ENCODE assay signal across 17 cellular contexts in the genomic region with DNA sequence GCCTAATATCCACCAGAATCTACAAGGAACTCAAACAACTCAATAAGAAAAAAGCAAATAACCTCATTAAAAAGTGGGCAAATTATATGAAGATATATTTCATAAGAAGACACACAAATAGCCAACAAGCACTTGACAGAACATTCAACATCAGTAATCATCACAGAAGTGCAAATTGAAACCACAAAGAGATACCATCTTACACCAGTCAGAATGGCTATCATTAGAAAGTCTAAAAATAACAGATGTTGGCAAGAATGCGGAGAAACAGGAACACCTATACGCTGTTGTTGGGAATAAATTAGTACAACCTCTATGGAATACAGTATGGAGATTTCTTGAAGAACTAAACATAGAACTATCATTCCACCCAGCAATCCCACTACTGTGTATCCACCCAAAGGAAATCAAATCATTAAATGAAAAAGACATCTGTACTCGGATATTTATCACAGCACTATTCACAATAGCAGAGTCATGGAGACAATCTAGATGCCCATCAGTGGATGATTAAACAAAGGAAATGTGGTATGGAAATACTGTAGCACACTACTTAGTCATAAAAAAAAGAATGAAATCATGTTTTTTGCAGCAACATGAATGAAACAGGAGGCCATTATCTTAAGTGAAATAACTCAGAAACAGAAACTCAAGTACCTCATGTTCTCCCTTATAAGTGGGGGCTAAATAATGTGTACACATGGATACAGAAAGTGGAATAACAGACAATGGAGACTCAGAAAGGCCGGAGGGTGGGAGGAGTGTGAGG.
A peak's percentile ranks its signal among the peaks of the same experiment; 100 is the strongest.
DNase-seq lines count a peak whose midpoint lies in the region; ATAC-seq and TF ChIP-seq lines count a peak whose summit lies in the region.
"Had no signal": no experiment of that assay in that cellular context is flagged by ENCODE, and none has a peak within 500 bp of the region (broad histone marks: within the 10 kb centered on the region; RNA-seq: fewer than 3 reads in every experiment).

No MANE protein-coding gene starts in this region.

- H3K27me3 ChIP-seq in foreskin keratinocyte (no peaks in the 10 kb centered on the region), right cardiac atrium (ENCODE audit: control insufficient read depth, insufficient read depth) (no peaks in the 10 kb centered on the region)
- H3K27me3 ChIP-seq: suprapubic skin had no signal

- intact Hi-C loops in right cardiac atrium (cut with DNase I) = no loop called here

- H3K9me3 ChIP-seq in right cardiac atrium (ENCODE audit: control insufficient read depth, low read length) = no peaks in the 10 kb centered on the region
- H3K9me3 ChIP-seq: suprapubic skin had no signal

- in situ Hi-C loops in KBM-7 (cut with MboI; ENCODE audit: low pct_unique_long_range_greater_than_20kb, low sequenced_read_pairs) = no loop called here

- H3K4me3 ChIP-seq in right cardiac atrium (ENCODE audit: low read length) = no peak overlapping the region
- H3K4me3 ChIP-seq: GM12878, suprapubic skin had no signal

- no peak for TF ChIP-seq CTCF in foreskin keratinocyte (conservative IDR thresholded peaks at IDR 0.05)

- DNase-seq in DMS153 treated with DMSO at 0.1 percent for 48 hours (lab: John Stamatoyannopoulos, UW; ENCODE audit: unreplicated experiment) (peak; percentile 23), KBM-7 (peak; percentile 19), foreskin keratinocyte (peak; percentile 72 to 89), right cardiac atrium (no peak)
- DNase-seq: activated CD4-positive, CD25-positive, alpha-beta regulatory T cell; activated effector memory CD4-positive, alpha-beta T cell treated with Interleukin-2 at 50 U/mL for 16 hours; AML-193; COR-L47; naive B cell; SHP77; stimulated activated CD4-positive, alpha-beta T cell treated with anti-CD3 and anti-CD28 coated beads, Interleukin-4, amount 100 ng/mL, for 1 hour had no signal

- peak overlapping the region; percentile 85 for H3K27ac ChIP-seq in foreskin keratinocyte
- no peak overlapping the region for H3K27ac ChIP-seq in right cardiac atrium (ENCODE audit: low read length)
- H3K27ac ChIP-seq: parathyroid adenoma, suprapubic skin had no signal

- 68% methylated on average over 4 of the region's 4 CpGs for WGBS in right cardiac atrium

- ATAC-seq in SK-N-SH treated with all-trans-retinoic acid at 6 μM for 48 hours = peak; percentile 81
- peak; percentile 86 for ATAC-seq in foreskin keratinocyte
- no peak for ATAC-seq in right cardiac atrium
- ATAC-seq in GM19467 (IDR thresholded peaks at IDR 0.05; ENCODE audit: unreplicated experiment) = no peak
- no peak for ATAC-seq in HG03342 (IDR thresholded peaks at IDR 0.05; ENCODE audit: unreplicated experiment)
- ATAC-seq: GM12878 had no signal

- H3K4me1 ChIP-seq in foreskin keratinocyte = peaks cover 16% of the 10 kb centered on the region
- H3K4me1 ChIP-seq in right cardiac atrium (ENCODE audit: control insufficient read depth, insufficient read depth, low read length) = no peaks in the 10 kb centered on the region
- H3K4me1 ChIP-seq: parathyroid adenoma, suprapubic skin had no signal

TF ChIP-seq in SK-N-SH treated with all-trans-retinoic acid at 6 μM for 48 hours, 23 proteins besides CTCF, POLR2A, EP300 and RAD21:
- TF ChIP-seq, protein P1, sequence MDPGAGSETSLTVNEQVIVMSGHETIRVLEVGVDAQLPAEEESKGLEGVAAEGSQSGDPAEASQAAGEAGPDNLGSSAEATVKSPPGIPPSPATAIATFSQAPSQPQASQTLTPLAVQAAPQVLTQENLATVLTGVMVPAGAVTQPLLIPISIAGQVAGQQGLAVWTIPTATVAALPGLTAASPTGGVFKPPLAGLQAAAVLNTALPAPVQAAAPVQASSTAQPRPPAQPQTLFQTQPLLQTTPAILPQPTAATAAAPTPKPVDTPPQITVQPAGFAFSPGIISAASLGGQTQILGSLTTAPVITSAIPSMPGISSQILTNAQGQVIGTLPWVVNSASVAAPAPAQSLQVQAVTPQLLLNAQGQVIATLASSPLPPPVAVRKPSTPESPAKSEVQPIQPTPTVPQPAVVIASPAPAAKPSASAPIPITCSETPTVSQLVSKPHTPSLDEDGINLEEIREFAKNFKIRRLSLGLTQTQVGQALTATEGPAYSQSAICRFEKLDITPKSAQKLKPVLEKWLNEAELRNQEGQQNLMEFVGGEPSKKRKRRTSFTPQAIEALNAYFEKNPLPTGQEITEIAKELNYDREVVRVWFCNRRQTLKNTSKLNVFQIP (CRISPR knock-in tag; IDR thresholded peaks at IDR 0.05; ENCODE audit: borderline replicate concordance, low read depth) = no peak
- TF ChIP-seq ZFP3 (CRISPR knock-in tag; IDR thresholded peaks at IDR 0.05) = no peak
- TF ChIP-seq BACH2 (CRISPR knock-in tag; IDR thresholded peaks at IDR 0.05; ENCODE audit: borderline replicate concordance) = no peak
- TF ChIP-seq ZNF8 (CRISPR knock-in tag; IDR thresholded peaks at IDR 0.05) = no peak
- no peak for TF ChIP-seq GLIS3 (CRISPR knock-in tag; IDR thresholded peaks at IDR 0.05)
- no peak for TF ChIP-seq ZNF70 (CRISPR knock-in tag; IDR thresholded peaks at IDR 0.05)
- TF ChIP-seq, protein P2, sequence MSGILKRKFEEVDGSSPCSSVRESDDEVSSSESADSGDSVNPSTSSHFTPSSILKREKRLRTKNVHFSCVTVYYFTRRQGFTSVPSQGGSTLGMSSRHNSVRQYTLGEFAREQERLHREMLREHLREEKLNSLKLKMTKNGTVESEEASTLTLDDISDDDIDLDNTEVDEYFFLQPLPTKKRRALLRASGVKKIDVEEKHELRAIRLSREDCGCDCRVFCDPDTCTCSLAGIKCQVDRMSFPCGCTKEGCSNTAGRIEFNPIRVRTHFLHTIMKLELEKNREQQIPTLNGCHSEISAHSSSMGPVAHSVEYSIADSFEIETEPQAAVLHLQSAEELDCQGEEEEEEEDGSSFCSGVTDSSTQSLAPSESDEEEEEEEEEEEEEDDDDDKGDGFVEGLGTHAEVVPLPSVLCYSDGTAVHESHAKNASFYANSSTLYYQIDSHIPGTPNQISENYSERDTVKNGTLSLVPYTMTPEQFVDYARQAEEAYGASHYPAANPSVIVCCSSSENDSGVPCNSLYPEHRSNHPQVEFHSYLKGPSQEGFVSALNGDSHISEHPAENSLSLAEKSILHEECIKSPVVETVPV (CRISPR knock-in tag; IDR thresholded peaks at IDR 0.05) = no peak
- no peak for TF ChIP-seq TCF4 (CRISPR knock-in tag; IDR thresholded peaks at IDR 0.05; ENCODE audit: borderline replicate concordance)
- TF ChIP-seq, protein P3, sequence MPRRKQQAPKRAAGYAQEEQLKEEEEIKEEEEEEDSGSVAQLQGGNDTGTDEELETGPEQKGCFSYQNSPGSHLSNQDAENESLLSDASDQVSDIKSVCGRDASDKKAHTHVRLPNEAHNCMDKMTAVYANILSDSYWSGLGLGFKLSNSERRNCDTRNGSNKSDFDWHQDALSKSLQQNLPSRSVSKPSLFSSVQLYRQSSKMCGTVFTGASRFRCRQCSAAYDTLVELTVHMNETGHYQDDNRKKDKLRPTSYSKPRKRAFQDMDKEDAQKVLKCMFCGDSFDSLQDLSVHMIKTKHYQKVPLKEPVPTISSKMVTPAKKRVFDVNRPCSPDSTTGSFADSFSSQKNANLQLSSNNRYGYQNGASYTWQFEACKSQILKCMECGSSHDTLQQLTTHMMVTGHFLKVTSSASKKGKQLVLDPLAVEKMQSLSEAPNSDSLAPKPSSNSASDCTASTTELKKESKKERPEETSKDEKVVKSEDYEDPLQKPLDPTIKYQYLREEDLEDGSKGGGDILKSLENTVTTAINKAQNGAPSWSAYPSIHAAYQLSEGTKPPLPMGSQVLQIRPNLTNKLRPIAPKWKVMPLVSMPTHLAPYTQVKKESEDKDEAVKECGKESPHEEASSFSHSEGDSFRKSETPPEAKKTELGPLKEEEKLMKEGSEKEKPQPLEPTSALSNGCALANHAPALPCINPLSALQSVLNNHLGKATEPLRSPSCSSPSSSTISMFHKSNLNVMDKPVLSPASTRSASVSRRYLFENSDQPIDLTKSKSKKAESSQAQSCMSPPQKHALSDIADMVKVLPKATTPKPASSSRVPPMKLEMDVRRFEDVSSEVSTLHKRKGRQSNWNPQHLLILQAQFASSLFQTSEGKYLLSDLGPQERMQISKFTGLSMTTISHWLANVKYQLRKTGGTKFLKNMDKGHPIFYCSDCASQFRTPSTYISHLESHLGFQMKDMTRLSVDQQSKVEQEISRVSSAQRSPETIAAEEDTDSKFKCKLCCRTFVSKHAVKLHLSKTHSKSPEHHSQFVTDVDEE (CRISPR knock-in tag; IDR thresholded peaks at IDR 0.05) = no peak
- TF ChIP-seq ZNF565 (CRISPR knock-in tag; conservative IDR thresholded peaks at IDR 0.05; ENCODE audit: low read depth) = no peak
- TF ChIP-seq SNAI2 (CRISPR knock-in tag; IDR thresholded peaks at IDR 0.05) = no peak
- no peak for TF ChIP-seq RARB (CRISPR knock-in tag; IDR thresholded peaks at IDR 0.05)
- no peak for TF ChIP-seq ARNTL (CRISPR knock-in tag; IDR thresholded peaks at IDR 0.05; ENCODE audit: borderline replicate concordance, low read depth)
- no peak for TF ChIP-seq ESRRG (CRISPR knock-in tag; IDR thresholded peaks at IDR 0.05)
- TF ChIP-seq, protein P4, sequence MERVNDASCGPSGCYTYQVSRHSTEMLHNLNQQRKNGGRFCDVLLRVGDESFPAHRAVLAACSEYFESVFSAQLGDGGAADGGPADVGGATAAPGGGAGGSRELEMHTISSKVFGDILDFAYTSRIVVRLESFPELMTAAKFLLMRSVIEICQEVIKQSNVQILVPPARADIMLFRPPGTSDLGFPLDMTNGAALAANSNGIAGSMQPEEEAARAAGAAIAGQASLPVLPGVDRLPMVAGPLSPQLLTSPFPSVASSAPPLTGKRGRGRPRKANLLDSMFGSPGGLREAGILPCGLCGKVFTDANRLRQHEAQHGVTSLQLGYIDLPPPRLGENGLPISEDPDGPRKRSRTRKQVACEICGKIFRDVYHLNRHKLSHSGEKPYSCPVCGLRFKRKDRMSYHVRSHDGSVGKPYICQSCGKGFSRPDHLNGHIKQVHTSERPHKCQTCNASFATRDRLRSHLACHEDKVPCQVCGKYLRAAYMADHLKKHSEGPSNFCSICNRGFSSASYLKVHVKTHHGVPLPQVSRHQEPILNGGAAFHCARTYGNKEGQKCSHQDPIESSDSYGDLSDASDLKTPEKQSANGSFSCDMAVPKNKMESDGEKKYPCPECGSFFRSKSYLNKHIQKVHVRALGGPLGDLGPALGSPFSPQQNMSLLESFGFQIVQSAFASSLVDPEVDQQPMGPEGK (CRISPR knock-in tag; IDR thresholded peaks at IDR 0.05; ENCODE audit: borderline replicate concordance) = no peak
- no peak for TF ChIP-seq TOX (CRISPR knock-in tag; IDR thresholded peaks at IDR 0.05; ENCODE audit: borderline replicate concordance)

Comparison
In these comparisons a context has a peak if more than half of its experiments do, and no peak if none do; other contexts are left out.
1. DNase-seq: peak in DMS153 treated with DMSO at 0.1 percent for 48 hours (single experiment), KBM-7 (single experiment) and foreskin keratinocyte (2 of 2); none in right cardiac atrium (0 of 3).
2. ATAC-seq: peak in SK-N-SH treated with all-trans-retinoic acid at 6 μM for 48 hours (single experiment) and foreskin keratinocyte (single experiment); none in right cardiac atrium (0 of 2), GM19467 (single experiment) and HG03342 (single experiment).